1 cellular context compared by ENCODE assay signal in the genomic region with DNA sequence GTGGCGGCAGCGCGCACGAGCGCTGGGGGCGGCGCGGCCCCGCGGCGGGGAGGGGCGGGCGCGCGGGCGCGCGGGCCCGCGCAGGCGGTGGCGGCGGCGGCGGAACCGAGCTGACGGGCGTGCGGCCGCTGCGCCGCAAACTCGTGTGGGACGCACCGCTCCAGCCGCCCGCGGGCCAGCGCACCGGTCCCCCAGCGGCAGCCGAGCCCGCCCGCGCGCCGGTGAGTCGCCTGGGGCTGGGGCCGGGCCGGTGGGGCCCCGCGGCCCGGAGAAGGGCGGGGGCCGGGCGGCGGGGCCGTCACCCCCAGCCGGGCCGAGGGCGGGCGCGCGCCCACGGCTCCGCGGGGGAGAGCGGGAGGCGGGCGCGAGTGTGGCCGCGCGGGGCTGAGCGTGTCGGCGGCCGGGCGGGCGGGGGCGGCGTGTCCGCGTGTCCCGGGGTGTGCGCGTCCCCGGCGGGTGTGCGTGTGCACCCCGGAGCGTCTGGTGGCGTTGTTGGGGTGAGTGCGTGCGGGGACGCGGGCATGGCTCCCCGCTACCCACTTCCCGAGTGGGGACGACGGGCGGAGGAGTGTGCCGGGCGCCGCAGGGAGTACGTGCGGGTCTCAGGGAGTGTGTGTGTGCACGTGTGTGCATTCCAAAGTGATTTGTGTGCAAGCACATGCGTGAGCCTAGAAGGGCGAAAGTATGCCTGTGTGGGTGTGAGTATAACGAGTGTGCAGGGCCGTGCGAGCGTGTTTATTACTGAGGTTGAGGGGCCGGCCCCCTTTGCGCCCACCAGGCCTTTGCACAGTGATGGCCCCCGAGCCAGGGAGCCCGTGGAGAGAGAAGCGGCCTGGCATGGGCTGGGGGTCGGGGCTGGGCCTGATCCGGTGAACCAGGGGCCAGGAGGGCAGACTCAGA.
A peak's percentile ranks its signal among the peaks of the same experiment; 100 is the strongest.
TF ChIP-seq lines count a peak whose summit lies in the region.

NEK6 (plus strand) TSS at position 85 of the 900 bp plus-strand sequence. CDS start 44,016 bp downstream, outside the sequence.

TF ChIP-seq in HepG2, 621 proteins besides CTCF, POLR2A, EP300 and RAD21 (continued from another document and continues in another):
- TF ChIP-seq, protein P1, sequence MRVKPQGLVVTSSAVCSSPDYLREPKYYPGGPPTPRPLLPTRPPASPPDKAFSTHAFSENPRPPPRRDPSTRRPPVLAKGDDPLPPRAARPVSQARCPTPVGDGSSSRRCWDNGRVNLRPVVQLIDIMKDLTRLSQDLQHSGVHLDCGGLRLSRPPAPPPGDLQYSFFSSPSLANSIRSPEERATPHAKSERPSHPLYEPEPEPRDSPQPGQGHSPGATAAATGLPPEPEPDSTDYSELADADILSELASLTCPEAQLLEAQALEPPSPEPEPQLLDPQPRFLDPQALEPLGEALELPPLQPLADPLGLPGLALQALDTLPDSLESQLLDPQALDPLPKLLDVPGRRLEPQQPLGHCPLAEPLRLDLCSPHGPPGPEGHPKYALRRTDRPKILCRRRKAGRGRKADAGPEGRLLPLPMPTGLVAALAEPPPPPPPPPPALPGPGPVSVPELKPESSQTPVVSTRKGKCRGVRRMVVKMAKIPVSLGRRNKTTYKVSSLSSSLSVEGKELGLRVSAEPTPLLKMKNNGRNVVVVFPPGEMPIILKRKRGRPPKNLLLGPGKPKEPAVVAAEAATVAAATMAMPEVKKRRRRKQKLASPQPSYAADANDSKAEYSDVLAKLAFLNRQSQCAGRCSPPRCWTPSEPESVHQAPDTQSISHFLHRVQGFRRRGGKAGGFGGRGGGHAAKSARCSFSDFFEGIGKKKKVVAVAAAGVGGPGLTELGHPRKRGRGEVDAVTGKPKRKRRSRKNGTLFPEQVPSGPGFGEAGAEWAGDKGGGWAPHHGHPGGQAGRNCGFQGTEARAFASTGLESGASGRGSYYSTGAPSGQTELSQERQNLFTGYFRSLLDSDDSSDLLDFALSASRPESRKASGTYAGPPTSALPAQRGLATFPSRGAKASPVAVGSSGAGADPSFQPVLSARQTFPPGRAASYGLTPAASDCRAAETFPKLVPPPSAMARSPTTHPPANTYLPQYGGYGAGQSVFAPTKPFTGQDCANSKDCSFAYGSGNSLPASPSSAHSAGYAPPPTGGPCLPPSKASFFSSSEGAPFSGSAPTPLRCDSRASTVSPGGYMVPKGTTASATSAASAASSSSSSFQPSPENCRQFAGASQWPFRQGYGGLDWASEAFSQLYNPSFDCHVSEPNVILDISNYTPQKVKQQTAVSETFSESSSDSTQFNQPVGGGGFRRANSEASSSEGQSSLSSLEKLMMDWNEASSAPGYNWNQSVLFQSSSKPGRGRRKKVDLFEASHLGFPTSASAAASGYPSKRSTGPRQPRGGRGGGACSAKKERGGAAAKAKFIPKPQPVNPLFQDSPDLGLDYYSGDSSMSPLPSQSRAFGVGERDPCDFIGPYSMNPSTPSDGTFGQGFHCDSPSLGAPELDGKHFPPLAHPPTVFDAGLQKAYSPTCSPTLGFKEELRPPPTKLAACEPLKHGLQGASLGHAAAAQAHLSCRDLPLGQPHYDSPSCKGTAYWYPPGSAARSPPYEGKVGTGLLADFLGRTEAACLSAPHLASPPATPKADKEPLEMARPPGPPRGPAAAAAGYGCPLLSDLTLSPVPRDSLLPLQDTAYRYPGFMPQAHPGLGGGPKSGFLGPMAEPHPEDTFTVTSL (CRISPR knock-in tag; IDR thresholded peaks at IDR 0.05; ENCODE audit: borderline replicate concordance), result no peak
- TF ChIP-seq ZKSCAN8 (CRISPR knock-in tag; IDR thresholded peaks at IDR 0.05; ENCODE audit: borderline replicate concordance) (no peak), CENPX (CRISPR knock-in tag; IDR thresholded peaks at IDR 0.05) (no peak), ZNF232 (CRISPR knock-in tag; IDR thresholded peaks at IDR 0.05; ENCODE audit: borderline replicate concordance) (0 out of 2 replicates have a peak, but pooled peaks have one; percentile 5), ZNF672 (CRISPR knock-in tag; IDR thresholded peaks at IDR 0.05) (no peak), FOXC1 (CRISPR knock-in tag; IDR thresholded peaks at IDR 0.05; ENCODE audit: borderline replicate concordance) (no peak), NAIF1 (CRISPR knock-in tag; IDR thresholded peaks at IDR 0.05; ENCODE audit: borderline replicate concordance) (no peak), FOSL1 (CRISPR knock-in tag; IDR thresholded peaks at IDR 0.05; ENCODE audit: borderline replicate concordance) (no peak), HNRNPL (IDR thresholded peaks at IDR 0.05; ENCODE audit: low read depth, low read length) (peak; percentile 85), POLR2G (IDR thresholded peaks at IDR 0.05; ENCODE audit: low read depth, low read length) (0 out of 2 replicates have a peak, but pooled peaks have one; percentile 24), ZNF784 (CRISPR knock-in tag; IDR thresholded peaks at IDR 0.05; ENCODE audit: borderline replicate concordance) (0 out of 2 replicates have a peak, but pooled peaks have one; percentile 35), ZNF574 (CRISPR knock-in tag; IDR thresholded peaks at IDR 0.05) (peak; percentile 63; the same call in 1 of the 2 replicates), WIZ (CRISPR knock-in tag; IDR thresholded peaks at IDR 0.05) (no peak), HNRNPUL1 (IDR thresholded peaks at IDR 0.05; ENCODE audit: low read depth, low read length) (no peak), ZNF619 (CRISPR knock-in tag; IDR thresholded peaks at IDR 0.05) (0 out of 2 replicates have a peak, but pooled peaks have one; percentile 28), CSRNP1 (CRISPR knock-in tag; IDR thresholded peaks at IDR 0.05) (no peak), ZNF550 (CRISPR knock-in tag; IDR thresholded peaks at IDR 0.05; ENCODE audit: borderline replicate concordance) (no peak), REL (CRISPR knock-in tag; conservative IDR thresholded peaks at IDR 0.05) (no peak), ZNF335 (CRISPR knock-in tag; IDR thresholded peaks at IDR 0.05) (no peak), ZFP36L1 (CRISPR knock-in tag; IDR thresholded peaks at IDR 0.05) (no peak), ARNTL (CRISPR knock-in tag; IDR thresholded peaks at IDR 0.05) (peak; percentile 54; the same call in 1 of the 2 replicates), BRF2 (CRISPR knock-in tag; IDR thresholded peaks at IDR 0.05) (peak; percentile 9; the same call in 1 of the 2 replicates), PRPF4 (IDR thresholded peaks at IDR 0.05; ENCODE audit: low read depth, low read length, poor library complexity, severe bottlenecking) (no peak), MAZ (IDR thresholded peaks at IDR 0.05; ENCODE audit: borderline replicate concordance, low read depth, low read length) (no peak), MAZ (CRISPR knock-in tag; IDR thresholded peaks at IDR 0.05; ENCODE audit: low read depth) (peak; percentile 66; the same call in 1 of the 2 replicates), TBX3 (IDR thresholded peaks at IDR 0.05; ENCODE audit: borderline replicate concordance) (no peak), ZSCAN20 (CRISPR knock-in tag; IDR thresholded peaks at IDR 0.05; ENCODE audit: borderline replicate concordance) (no peak; the same call in 1 of the 2 replicates), ZNF598 (CRISPR knock-in tag; IDR thresholded peaks at IDR 0.05; ENCODE audit: borderline replicate concordance) (peak; percentile 53; the same call in 1 of the 2 replicates), NFIC (IDR thresholded peaks at IDR 0.05; ENCODE audit: low read length) (no peak), ZNF773 (CRISPR knock-in tag; IDR thresholded peaks at IDR 0.05; ENCODE audit: borderline replicate concordance) (no peak), IKZF5 (CRISPR knock-in tag; IDR thresholded peaks at IDR 0.05) (peak; percentile 38; the same call in 1 of the 2 replicates), GTF3A (CRISPR knock-in tag; conservative IDR thresholded peaks at IDR 0.05) (no peak), RELA (CRISPR knock-in tag; IDR thresholded peaks at IDR 0.05) (no peak), ZNF547 (CRISPR knock-in tag; IDR thresholded peaks at IDR 0.05) (peak; percentile 45; the same call in 1 of the 2 replicates), CCDC6 (CRISPR knock-in tag; IDR thresholded peaks at IDR 0.05) (no peak), ZFX (CRISPR knock-in tag; IDR thresholded peaks at IDR 0.05; ENCODE audit: low read depth) (peak; percentile 94), ZZZ3 (CRISPR knock-in tag; IDR thresholded peaks at IDR 0.05; ENCODE audit: borderline replicate concordance) (no peak), KLF12 (CRISPR knock-in tag; IDR thresholded peaks at IDR 0.05; ENCODE audit: borderline replicate concordance) (0 out of 2 replicates have a peak, but pooled peaks have one; percentile 46)
- TF ChIP-seq, protein P2, sequence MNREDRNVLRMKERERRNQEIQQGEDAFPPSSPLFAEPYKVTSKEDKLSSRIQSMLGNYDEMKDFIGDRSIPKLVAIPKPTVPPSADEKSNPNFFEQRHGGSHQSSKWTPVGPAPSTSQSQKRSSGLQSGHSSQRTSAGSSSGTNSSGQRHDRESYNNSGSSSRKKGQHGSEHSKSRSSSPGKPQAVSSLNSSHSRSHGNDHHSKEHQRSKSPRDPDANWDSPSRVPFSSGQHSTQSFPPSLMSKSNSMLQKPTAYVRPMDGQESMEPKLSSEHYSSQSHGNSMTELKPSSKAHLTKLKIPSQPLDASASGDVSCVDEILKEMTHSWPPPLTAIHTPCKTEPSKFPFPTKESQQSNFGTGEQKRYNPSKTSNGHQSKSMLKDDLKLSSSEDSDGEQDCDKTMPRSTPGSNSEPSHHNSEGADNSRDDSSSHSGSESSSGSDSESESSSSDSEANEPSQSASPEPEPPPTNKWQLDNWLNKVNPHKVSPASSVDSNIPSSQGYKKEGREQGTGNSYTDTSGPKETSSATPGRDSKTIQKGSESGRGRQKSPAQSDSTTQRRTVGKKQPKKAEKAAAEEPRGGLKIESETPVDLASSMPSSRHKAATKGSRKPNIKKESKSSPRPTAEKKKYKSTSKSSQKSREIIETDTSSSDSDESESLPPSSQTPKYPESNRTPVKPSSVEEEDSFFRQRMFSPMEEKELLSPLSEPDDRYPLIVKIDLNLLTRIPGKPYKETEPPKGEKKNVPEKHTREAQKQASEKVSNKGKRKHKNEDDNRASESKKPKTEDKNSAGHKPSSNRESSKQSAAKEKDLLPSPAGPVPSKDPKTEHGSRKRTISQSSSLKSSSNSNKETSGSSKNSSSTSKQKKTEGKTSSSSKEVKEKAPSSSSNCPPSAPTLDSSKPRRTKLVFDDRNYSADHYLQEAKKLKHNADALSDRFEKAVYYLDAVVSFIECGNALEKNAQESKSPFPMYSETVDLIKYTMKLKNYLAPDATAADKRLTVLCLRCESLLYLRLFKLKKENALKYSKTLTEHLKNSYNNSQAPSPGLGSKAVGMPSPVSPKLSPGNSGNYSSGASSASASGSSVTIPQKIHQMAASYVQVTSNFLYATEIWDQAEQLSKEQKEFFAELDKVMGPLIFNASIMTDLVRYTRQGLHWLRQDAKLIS (CRISPR knock-in tag; IDR thresholded peaks at IDR 0.05), result 0 out of 2 replicates have a peak, but pooled peaks have one; percentile 8
